ENCODE assay signal across 19 cellular contexts in the genomic region with DNA sequence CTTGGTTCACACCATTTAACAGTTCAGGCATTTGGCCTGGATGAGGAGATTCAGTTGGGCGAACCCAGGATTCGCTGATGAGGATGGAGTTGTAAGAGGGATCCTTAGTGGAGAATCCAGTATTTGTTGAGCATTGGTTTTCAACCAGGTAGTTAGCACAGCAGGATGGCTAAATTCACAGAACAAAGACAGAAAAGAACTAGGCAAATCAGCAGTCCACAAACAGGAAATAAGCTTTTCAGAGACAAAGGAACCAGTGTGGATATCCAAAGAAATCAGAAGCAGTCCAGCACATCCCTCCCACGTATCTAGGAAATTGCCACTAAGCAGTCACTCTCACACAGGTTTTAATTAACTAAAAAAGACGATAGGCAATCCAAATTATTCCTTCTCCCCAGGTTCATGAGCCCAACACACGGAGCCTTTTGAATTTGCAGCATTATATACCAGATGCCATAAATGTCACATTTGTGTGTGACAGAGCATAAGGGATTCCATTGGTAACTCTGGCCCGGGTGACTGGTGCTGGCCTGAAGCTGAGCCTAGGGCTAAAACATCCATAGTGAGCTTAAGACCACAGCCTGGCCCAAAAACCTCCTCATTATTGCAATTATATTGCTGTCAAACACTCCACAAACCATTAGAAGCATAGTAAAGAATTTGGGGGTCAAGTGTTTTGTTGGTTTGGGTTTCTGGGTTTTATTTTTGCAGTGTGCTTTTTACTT.
DNase-seq lines count a peak whose midpoint lies in the region; ATAC-seq, FAIRE-seq and TF ChIP-seq lines count a peak whose summit lies in the region.
"Had no signal": no experiment of that assay in that cellular context is flagged by ENCODE, and none has a peak within 500 bp of the region (broad histone marks: within the 10 kb centered on the region; RNA-seq: fewer than 3 reads in every experiment).

No MANE protein-coding gene starts in this region.

- TF ChIP-seq CTCF in D721Med (IDR thresholded peaks at IDR 0.05; ENCODE audit: insufficient read depth, missing control alignments), result no peak

- H3K27ac Mint-ChIP-seq in immature natural killer cell, result no peak overlapping the region
- H3K27ac Mint-ChIP-seq: activated naive CD8-positive, alpha-beta T cell had no signal

- no peak for ATAC-seq in esophagus mucosa
- ATAC-seq: activated CD8-positive, alpha-beta T cell treated with anti-CD3 and anti-CD28 coated beads for 36 hours; activated T-cell treated with anti-CD3 and anti-CD28 coated beads, Interleukin-2, amount 50 U/mL, for 4 hours had no signal

- H3K9ac ChIP-seq in iPS-20b (ENCODE audit: low read depth, low read length), result peak overlapping the region; percentile 7; the same call in 1 of the 2 replicates

- H3K27ac ChIP-seq in iPS-20b (ENCODE audit: low read length), result no peak overlapping the region
- H3K27ac ChIP-seq: esophagus squamous epithelium had no signal

- FAIRE-seq in GM12891 (lab: Jason Lieb, UNC) (peak; percentile 55), D721Med (lab: Jason Lieb, UNC) (no peak)
- FAIRE-seq: bronchial epithelial cell, keratinocyte had no signal

- H3K9me3 ChIP-seq in iPS-20b (ENCODE audit: insufficient read depth, low read depth, low read length), result no peaks in the 10 kb centered on the region
- H3K9me3 ChIP-seq: esophagus squamous epithelium, heart left ventricle had no signal

- DNase-seq in GM12891 (ENCODE audit: insufficient read length, low spot score), result no peak
- peak; percentile 43 for DNase-seq in NCI-H1417 treated with DMSO at 0.1 percent for 48 hours (lab: John Stamatoyannopoulos, UW)
- peak; percentile 70 for DNase-seq in NCI-H526 treated with DMSO at 0.1 percent for 48 hours (lab: John Stamatoyannopoulos, UW)
- no peak for DNase-seq in D721Med (ENCODE audit: insufficient read length, low spot score)
- no peak for DNase-seq in immature natural killer cell
- DNase-seq in effector CD8-positive, alpha-beta T cell (lab: John Stamatoyannopoulos, UW), result no peak
- DNase-seq: activated CD8-positive, alpha-beta T cell treated with anti-CD3 and anti-CD28 coated beads for 36 hours; activated T-cell treated with anti-CD3 and anti-CD28 coated beads, Interleukin-2, amount 50 U/mL, for 4 hours; AML-193; dorsolateral prefrontal cortex; esophagus squamous epithelium; heart left ventricle; mesenchymal stem cell had no signal

- H3K9me3 Mint-ChIP-seq in immature natural killer cell, result no peaks in the 10 kb centered on the region
- H3K9me3 Mint-ChIP-seq: activated CD8-positive, alpha-beta T cell treated with anti-CD3 and anti-CD28 coated beads for 36 hours; activated T-cell treated with anti-CD3 and anti-CD28 coated beads, Interleukin-2, amount 50 U/mL, for 4 hours; nephron had no signal

- H3K27me3 ChIP-seq in iPS-20b (ENCODE audit: insufficient read depth, low read length), result no peaks in the 10 kb centered on the region
- H3K27me3 ChIP-seq: dorsolateral prefrontal cortex, esophagus squamous epithelium, heart left ventricle had no signal

- H3K36me3 Mint-ChIP-seq in immature natural killer cell, result no peaks in the 10 kb centered on the region
- H3K36me3 Mint-ChIP-seq: activated naive CD8-positive, alpha-beta T cell had no signal

- no peak overlapping the region for H3K4me3 ChIP-seq in iPS-20b (ENCODE audit: low read length)
- H3K4me3 ChIP-seq: dorsolateral prefrontal cortex, esophagus squamous epithelium, heart left ventricle had no signal

- H3K36me3 ChIP-seq in iPS-20b (ENCODE audit: insufficient read depth, low read depth, low read length), result no peaks in the 10 kb centered on the region
- H3K36me3 ChIP-seq: esophagus squamous epithelium had no signal

- H3K27me3 Mint-ChIP-seq in immature natural killer cell (ENCODE audit: low read depth in 3 of 3), result peaks cover 0 to 4% (median 2%) of the 10 kb centered on the region in 3 donors
- H3K27me3 Mint-ChIP-seq: activated CD8-positive, alpha-beta T cell treated with anti-CD3 and anti-CD28 coated beads for 36 hours; activated naive CD8-positive, alpha-beta T cell had no signal

- peaks cover 39% of the 10 kb centered on the region for H3K4me1 ChIP-seq in iPS-20b (ENCODE audit: insufficient read depth, low read length)
- H3K4me1 ChIP-seq: esophagus squamous epithelium had no signal

- H3K4me1 Mint-ChIP-seq in immature natural killer cell, result peaks cover 38 to 43% of the 10 kb centered on the region in 2 donors

- no peak overlapping the region for H3K4me3 Mint-ChIP-seq in immature natural killer cell
- H3K4me3 Mint-ChIP-seq: activated CD8-positive, alpha-beta T cell treated with anti-CD3 and anti-CD28 coated beads for 36 hours; activated naive CD8-positive, alpha-beta T cell; activated T-cell treated with anti-CD3 and anti-CD28 coated beads, Interleukin-2, amount 50 U/mL, for 4 hours; nephron had no signal

- no peak for TF ChIP-seq POLR2A in GM12891 (IDR thresholded peaks at IDR 0.05; ENCODE audit: low read depth, low read length)

TF ChIP-seq in GM12891, 5 proteins besides CTCF, POLR2A, EP300 and RAD21:
- TF ChIP-seq PAX5 (IDR thresholded peaks at IDR 0.05; ENCODE audit: insufficient read depth, low read length, severe bottlenecking) (no peak), POU2F2 (IDR thresholded peaks at IDR 0.05; ENCODE audit: low read depth, low read length) (no peak), POLR2AphosphoS5 (IDR thresholded peaks at IDR 0.05; ENCODE audit: low read depth, low read length) (no peak), SPI1 (IDR thresholded peaks at IDR 0.05; ENCODE audit: low read depth, low read length) (no peak), TAF1 (IDR thresholded peaks at IDR 0.05; ENCODE audit: low read depth, low read length) (no peak)

Comparison
In these comparisons a context has a peak if more than half of its experiments do, and no peak if none do; other contexts are left out.
1. DNase-seq: peak in NCI-H1417 treated with DMSO at 0.1 percent for 48 hours (single experiment) and NCI-H526 treated with DMSO at 0.1 percent for 48 hours (single experiment); none in GM12891 (single experiment), D721Med (single experiment), immature natural killer cell (0 of 3) and effector CD8-positive, alpha-beta T cell (single experiment).